11 cellular contexts compared by ENCODE assay signal in the genomic region with DNA sequence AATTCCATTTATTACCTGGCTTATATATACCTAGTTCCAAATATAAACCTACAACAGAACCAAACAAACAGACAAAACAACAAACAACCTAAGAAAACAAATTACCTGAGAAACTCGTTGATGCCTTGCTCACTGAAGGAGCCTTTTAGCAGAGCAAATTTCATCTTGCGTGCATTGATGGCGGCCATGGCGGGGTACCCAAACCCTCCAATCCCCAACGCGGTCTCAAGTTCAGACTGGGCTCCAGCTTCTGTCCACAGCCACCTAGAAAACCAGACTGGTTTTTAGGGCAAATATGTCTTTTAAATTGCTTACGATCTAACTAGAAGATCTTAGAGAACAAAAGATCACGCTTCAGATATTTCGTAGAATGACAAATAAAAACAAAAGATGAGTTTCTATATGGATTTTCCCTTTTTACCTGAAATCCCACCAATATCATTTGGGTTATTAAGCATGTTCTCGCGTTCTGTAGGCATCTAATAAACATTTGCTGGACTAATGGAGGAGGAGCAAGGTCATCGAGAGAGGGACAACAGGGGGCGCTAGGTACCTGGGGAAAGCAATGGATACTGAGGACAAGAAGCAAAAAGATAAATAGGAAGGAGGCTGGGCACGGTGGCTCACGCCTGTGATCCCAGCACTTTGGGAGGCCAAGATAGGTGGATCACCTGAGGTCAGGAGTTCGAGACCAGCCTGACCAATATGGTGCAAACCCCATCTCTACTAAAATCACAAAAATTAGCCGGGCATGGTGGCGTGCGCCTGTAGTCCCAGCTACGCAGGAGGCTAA. TPM values are rescaled to one million over a fixed set of nuclear protein-coding genes. Genes with fewer than 3 reads are reported as not detected.
DNase-seq lines count a peak whose midpoint lies in the region; ATAC-seq, FAIRE-seq and TF ChIP-seq lines count a peak whose summit lies in the region.
"Had no signal": no experiment of that assay in that cellular context is flagged by ENCODE, and none has a peak within 500 bp of the region (broad histone marks: within the 10 kb centered on the region; RNA-seq: fewer than 3 reads in every experiment).

No MANE protein-coding gene starts in this region.

- no peak for TF ChIP-seq EP300 in K562 (IDR thresholded peaks at IDR 0.05; ENCODE audit: low read length)

- DNase-seq in NOMO-1 treated with DMSO at 0.1 percent for 48 hours (lab: John Stamatoyannopoulos, UW; ENCODE audit: unreplicated experiment) (peak; percentile 8), NOMO-1 (lab: John Stamatoyannopoulos, UW; ENCODE audit: unreplicated experiment in 2 of 2) (no peak), NCI-H69 (lab: John Stamatoyannopoulos, UW) (peak; percentile 1), K562 (ENCODE audit: extremely low read depth in 1 of 4, low spot score in 3 of 4) (peak in 2 of 4 experiments; percentile 39 to 46), smooth muscle cell (lab: John Stamatoyannopoulos, UW; ENCODE audit: unreplicated experiment) (no peak), DMS79 treated with DMSO at 0.1 percent for 48 hours (lab: John Stamatoyannopoulos, UW) (no peak), natural killer cell (no peak)
- DNase-seq: NCI-H2171, retina had no signal

- H3K27ac ChIP-seq in K562 (ENCODE audit: extremely low read depth, low read depth, low read length) = no peak overlapping the region
- no peak overlapping the region for H3K27ac ChIP-seq in smooth muscle cell (ENCODE audit: low read depth)

- H4K20me1 ChIP-seq in K562 (replicated peaks; ENCODE audit: control insufficient read depth, insufficient read depth, low read length) (peaks cover 3% of the 10 kb centered on the region; the same call in 1 of the 2 replicates), smooth muscle cell (ENCODE audit: low read depth) (peaks cover 72% of the 10 kb centered on the region)

- H3K4me1 Mint-ChIP-seq in natural killer cell = peaks cover 8 to 24% of the 10 kb centered on the region in 2 donors

- H3F3A ChIP-seq in smooth muscle cell (ENCODE audit: low read depth) = no peaks in the 10 kb centered on the region

- H3K9me1 ChIP-seq in K562 (ENCODE audit: control insufficient read depth, insufficient read depth, low read length) = no peaks in the 10 kb centered on the region

- H3K9me3 ChIP-seq in K562 (replicated peaks; ENCODE audit: control insufficient read depth, insufficient read depth, low read depth, low read length) (no peaks in the 10 kb centered on the region), smooth muscle cell (replicated peaks; ENCODE audit: low read depth) (no peaks in the 10 kb centered on the region)

- H3K9me3 Mint-ChIP-seq in natural killer cell = no peaks in the 10 kb centered on the region
- H3K9me3 Mint-ChIP-seq: activated T-helper 1 cell treated with anti-CD3 and anti-CD28 coated beads, Interleukin-12 subunit alpha, Interleukin-12 subunit beta, Interleukin-2, Interleukin-4 antibody, amounts not matched to agents 30 ng/mL and 10 ng/mL and 1 ng/mL, durations not matched to agents 14 hours and 24 hours and 36 hours had no signal

- H3K4me3 ChIP-seq in K562 = no peak overlapping the region
- no peak overlapping the region for H3K4me3 ChIP-seq in smooth muscle cell

- H3K4me2 ChIP-seq in K562 (ENCODE audit: insufficient read depth, low read length) (no peak overlapping the region), smooth muscle cell (no peak overlapping the region)

- H3K9ac ChIP-seq in K562 (ENCODE audit: insufficient read depth in 1 of 2, low read depth in 2 of 2, low read length in 2 of 2) (no peak overlapping the region), smooth muscle cell (ENCODE audit: low read depth) (no peak overlapping the region)

- H3K4me1 ChIP-seq in K562 (replicated peaks in 1 of 2; ENCODE audit: control insufficient read depth in 2 of 2, insufficient read depth in 2 of 2, low read length in 2 of 2) (no peaks in the 10 kb centered on the region), smooth muscle cell (ENCODE audit: low read depth) (no peaks in the 10 kb centered on the region)

- no peak overlapping the region for H2AFZ ChIP-seq in K562 (ENCODE audit: low read depth, low read length)
- no peak overlapping the region for H2AFZ ChIP-seq in smooth muscle cell (ENCODE audit: low read depth)

- ATAC-seq in K562 (peak; percentile 76), HG03095 (IDR thresholded peaks at IDR 0.05; ENCODE audit: unreplicated experiment) (no peak), natural killer cell (no peak)

- H3K36me3 Mint-ChIP-seq in natural killer cell = peaks cover 23% of the 10 kb centered on the region

- H3K36me3 ChIP-seq in K562 (ENCODE audit: control insufficient read depth, insufficient read depth, low read length) = peaks cover 97% of the 10 kb centered on the region
- peaks cover 40% of the 10 kb centered on the region for H3K36me3 ChIP-seq in smooth muscle cell (ENCODE audit: low read depth)

- BruUV-seq in K562 (replicated peaks; lab: Mats Ljungman, UMichigan) = no TSS peak

- POLR2A ChIA-PET in K562 (lab: Yijun Ruan, JAX) = interaction anchor here (0.8 kb wide), 1 partner anchor 9 kb away, joined by 5 read pairs; no protein-coding TSS in a partner anchor

- TF ChIP-seq CTCF in K562 (IDR thresholded peaks at IDR 0.05 in 2 of 3, conservative IDR thresholded peaks at IDR 0.05 in 1 of 3; ENCODE audit: insufficient read depth in 2 of 3, low read depth in 1 of 3, low read length in 3 of 3) = peak; percentile 36 to 57 (median 49); a peak in 4 of 6 replicates
- peak; percentile 12 for TF ChIP-seq CTCF in smooth muscle cell (IDR thresholded peaks at IDR 0.05; ENCODE audit: borderline replicate concordance, insufficient read depth, poor library complexity, severe bottlenecking)
- no peak for TF ChIP-seq CTCF in natural killer cell (IDR thresholded peaks at IDR 0.05)

- H3K79me2 ChIP-seq in K562 (ENCODE audit: control insufficient read depth, insufficient read depth, low read length) = no peaks in the 10 kb centered on the region; the same call in 2 of the 3 replicates
- H3K79me2 ChIP-seq in smooth muscle cell (ENCODE audit: low read depth) = peaks cover 5% of the 10 kb centered on the region

- CTCF ChIA-PET in K562 (lab: Yijun Ruan, JAX; ENCODE audit: low intra/inter-chr PET ratio) = no interaction called here

- no peaks in the 10 kb centered on the region for H3K27me3 Mint-ChIP-seq in natural killer cell (ENCODE audit: low read depth in 2 of 2)

- intact Hi-C loops in K562 (cut with micrococcal nuclease) (loop anchor here (1.0 kb wide), 1 partner anchor 45 kb away; no protein-coding TSS in a partner anchor), natural killer cell (cut with micrococcal nuclease) (no loop called here)

- peak overlapping the region in 1 of 2 donors; percentile 5 for H3K27ac Mint-ChIP-seq in natural killer cell
- H3K27ac Mint-ChIP-seq: activated T-helper 1 cell treated with anti-CD3 and anti-CD28 coated beads, Interleukin-12 subunit alpha, Interleukin-12 subunit beta, Interleukin-2, Interleukin-4 antibody, amounts not matched to agents 30 ng/mL and 10 ng/mL and 1 ng/mL, durations not matched to agents 14 hours and 24 hours and 36 hours had no signal

- TF ChIP-seq RAD21 in K562 (CRISPR knock-in tag; conservative IDR thresholded peaks at IDR 0.05 in 1 of 2, IDR thresholded peaks at IDR 0.05 in 1 of 2) = peak in 1 of 2 experiments; percentile 29; a peak in 1 of 4 replicates

- FAIRE-seq in K562 (lab: Jason Lieb, UNC) = no peak

- in situ Hi-C loops in K562 (cut with MboI) = no loop called here

- 91% methylated on average over 20 of the region's 20 CpGs for WGBS in K562 (ENCODE audit: insufficient coverage, low coverage, missing lambda C conversion rate)
- 97% methylated on average over 20 of the region's 20 CpGs for WGBS in smooth muscle cell (ENCODE audit: low lambda C conversion rate)

- H3K27me3 ChIP-seq in K562 (ENCODE audit: control insufficient read depth in 2 of 2, insufficient read depth in 2 of 2, low read length in 2 of 2) = no peaks in the 10 kb centered on the region
- H3K27me3 ChIP-seq in smooth muscle cell (ENCODE audit: low read depth) = no peaks in the 10 kb centered on the region

- no peak for TF ChIP-seq POLR2A in K562 (conservative IDR thresholded peaks at IDR 0.05)

- no peak overlapping the region for H3K4me3 Mint-ChIP-seq in natural killer cell
- H3K4me3 Mint-ChIP-seq: activated T-helper 1 cell treated with anti-CD3 and anti-CD28 coated beads, Interleukin-12 subunit alpha, Interleukin-12 subunit beta, Interleukin-2, Interleukin-4 antibody, amounts not matched to agents 30 ng/mL and 10 ng/mL and 1 ng/mL, durations not matched to agents 14 hours and 24 hours and 36 hours had no signal

TF ChIP-seq in K562, 482 proteins besides CTCF, POLR2A, EP300 and RAD21 (continues in another document):
- TF ChIP-seq, protein P1, sequence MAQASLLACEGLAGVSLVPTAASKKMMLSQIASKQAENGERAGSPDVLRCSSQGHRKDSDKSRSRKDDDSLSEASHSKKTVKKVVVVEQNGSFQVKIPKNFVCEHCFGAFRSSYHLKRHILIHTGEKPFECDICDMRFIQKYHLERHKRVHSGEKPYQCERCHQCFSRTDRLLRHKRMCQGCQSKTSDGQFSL (CRISPR knock-in tag; IDR thresholded peaks at IDR 0.05) = no peak
- TF ChIP-seq, protein P1 (tag; IDR thresholded peaks at IDR 0.05) = no peak
- TF ChIP-seq HDAC3 (IDR thresholded peaks at IDR 0.05; ENCODE audit: borderline replicate concordance, partially characterized antibody) = no peak

RNA-seq across cellular contexts. Expression of a gene that starts 25.2 kb away (rescaled TPM):
- 169 and 243 TPM in 2 replicates for total RNA-seq in K562 (2011; cell fraction: chromatin; rRNA removed; ENCODE audit: low replicate concordance)
- total RNA-seq in K562 (2011; cell fraction: nucleolus; rRNA removed) = 249 and 253 TPM in 2 replicates
- total RNA-seq in K562 (2011; cell fraction: nucleoplasm; rRNA removed) = 314 and 381 TPM in 2 replicates
- total RNA-seq in K562 (2014; rRNA removed) (171 and 185 TPM in 2 replicates), K562 (2014; rRNA removed; fragmentation: Illumina TruSeq; extraction: Trizol) (226 and 229 TPM in 2 replicates), K562 (2015; rRNA removed; fragmentation: Illumina TruSeq; extraction: Trizol) (226 and 233 TPM in 2 replicates), K562 (2021) (196 and 198 TPM in 2 replicates), smooth muscle cell (360 and 470 TPM in 2 replicates), natural killer cell (10 to 100 TPM; 57.4 to 81.2 (median 58.7) TPM)
- polyA plus RNA-seq in K562 (2011; rRNA removed) (184 and 234 TPM in 2 replicates), K562 (2014; fragmentation: Illumina TruSeq; extraction: Trizol) (218 and 268 TPM in 2 replicates), K562 (2014; fragmentation: Nextera tagmentation; extraction: Ambion mirVana) (100 to 1,000 TPM; 166 to 257 TPM), K562 (2014; rRNA removed) (189 and 200 TPM in 2 replicates), smooth muscle cell (509 and 671 TPM in 2 replicates)
- polyA plus RNA-seq in K562 (2011; cell fraction: cytosol; rRNA removed) = 78.8 and 175 TPM in 2 replicates
- polyA plus RNA-seq in K562 (2011; cell fraction: nucleus; rRNA removed) = 44.2 and 80.3 TPM in 2 replicates
- polyA plus RNA-seq in K562 (2012) = 231 and 241 TPM in 2 replicates
- polyA minus RNA-seq in K562 (2011; rRNA and poly(A)+ RNA removed) = 211 and 234 TPM in 2 replicates
- polyA minus RNA-seq in K562 (2011; cell fraction: cytosol; rRNA and poly(A)+ RNA removed) = 74.0 and 79.4 TPM in 2 replicates
- 19.8 and 37.5 TPM in 2 replicates for polyA minus RNA-seq in K562 (2011; cell fraction: nucleus; rRNA and poly(A)+ RNA removed)

Comparison
In these comparisons a context has a peak if more than half of its experiments do, and no peak if none do; other contexts are left out.
1. DNase-seq: peak in NOMO-1 treated with DMSO at 0.1 percent for 48 hours (single experiment) and NCI-H69 (single experiment); none in NOMO-1 (0 of 2), smooth muscle cell (single experiment), DMS79 treated with DMSO at 0.1 percent for 48 hours (single experiment) and natural killer cell (single experiment).